In the genomic region with DNA sequence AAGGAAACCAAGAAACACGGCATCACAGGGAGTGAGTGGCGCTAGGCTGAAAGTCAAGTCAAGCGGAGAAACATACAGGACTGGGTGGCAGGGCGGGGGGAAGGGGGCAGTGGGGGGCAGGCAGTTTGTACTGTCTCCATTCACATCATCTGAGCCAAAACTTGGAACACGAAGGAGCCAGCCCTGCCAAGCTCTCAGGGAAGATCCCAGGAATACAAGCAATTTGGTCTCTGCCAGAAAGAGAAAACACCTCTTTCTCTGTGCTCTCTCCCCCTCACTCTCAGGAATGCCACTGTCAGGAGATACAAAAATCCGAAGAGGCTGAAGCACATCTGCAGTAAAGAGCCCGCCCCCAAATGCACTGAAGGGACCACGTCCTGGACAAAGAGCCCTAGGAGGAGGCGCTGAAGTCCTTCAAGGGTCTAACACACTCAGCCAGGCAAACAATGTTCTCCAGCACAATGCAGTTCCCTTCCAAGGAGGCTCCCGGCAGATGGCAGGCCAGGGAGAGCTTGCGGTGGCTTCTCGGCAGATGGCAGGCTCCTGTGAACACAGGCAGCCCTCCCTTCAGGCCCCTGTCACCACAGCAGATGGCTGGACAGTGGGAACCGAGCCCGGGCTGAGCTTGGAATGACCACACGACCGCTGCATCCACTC, we compare ENCODE assay signal across 15 cellular contexts.
A peak's percentile ranks its signal among the peaks of the same experiment; 100 is the strongest.
DNase-seq lines count a peak whose midpoint lies in the region; ATAC-seq and TF ChIP-seq lines count a peak whose summit lies in the region.
"Had no signal": no experiment of that assay in that cellular context is flagged by ENCODE, and none has a peak within 500 bp of the region (broad histone marks: within the 10 kb centered on the region; RNA-seq: fewer than 3 reads in every experiment).

No MANE protein-coding gene starts in this region.

- H3K4me1 ChIP-seq in cardiac muscle cell (ENCODE audit: low read depth): no peaks in the 10 kb centered on the region
- peaks cover 0 to 13% (median 0%) of the 10 kb centered on the region in 4 donors for H3K4me1 ChIP-seq in tibial nerve
- H3K4me1 ChIP-seq: A549 had no signal

- in situ Hi-C loops in astrocyte of the spinal cord (cut with HindIII; ENCODE audit: low sequenced_read_pairs): no loop called here

- TF ChIP-seq EP300 in tibial nerve (IDR thresholded peaks at IDR 0.05): no peak

- intact Hi-C loops in cardiac septum (cut with DNase I): no loop called here

- no peak overlapping the region for H3K4me3 ChIP-seq in cardiac muscle cell
- no peak overlapping the region for H3K4me3 ChIP-seq in astrocyte of the spinal cord (ENCODE audit: low read depth, low read length)
- no peak overlapping the region for H3K4me3 ChIP-seq in tibial nerve
- H3K4me3 ChIP-seq: A549, esophagus muscularis mucosa, skin epidermis had no signal

- TF ChIP-seq CTCF in cardiac muscle cell (IDR thresholded peaks at IDR 0.05; ENCODE audit: low read depth, low read length): peak; percentile 19
- peak; percentile 44 for TF ChIP-seq CTCF in astrocyte of the spinal cord (IDR thresholded peaks at IDR 0.05; ENCODE audit: low read depth, low read length)
- no peak for TF ChIP-seq CTCF in tibial nerve (IDR thresholded peaks at IDR 0.05)

- H3K27me3 ChIP-seq in cardiac muscle cell: no peaks in the 10 kb centered on the region
- H3K27me3 ChIP-seq in tibial nerve: no peaks in the 10 kb centered on the region
- H3K27me3 ChIP-seq: esophagus muscularis mucosa had no signal

- DNase-seq in cardiac muscle cell (ENCODE audit: low read depth in 1 of 2, low spot score in 1 of 2) (peak in 1 of 2 donors; percentile 22), cardiac septum (ENCODE audit: low spot score) (no peak), astrocyte of the spinal cord (ENCODE audit: low read depth, low spot score) (peak; percentile 24), islet precursor cell (peak; percentile 58), tibial nerve (ENCODE audit: low spot score in 2 of 2) (no peak), mucosa of gallbladder (ENCODE audit: low spot score) (no peak)
- DNase-seq in activated effector memory CD4-positive, alpha-beta T cell treated with anti-CD3 and anti-CD28 coated beads, Interleukin-2, amount 50 U/mL, for 16 hours: no peak
- DNase-seq: activated CD4-positive, alpha-beta T cell treated with anti-CD3 and anti-CD28 coated beads for 36 hours; activated naive CD4-positive, alpha-beta T cell treated with anti-CD3 and anti-CD28 coated beads, Interleukin-2, amount 10 ng/mL, durations not matched to agents 7 days and 5 days had no signal

- H3K9me3 ChIP-seq in cardiac muscle cell (ENCODE audit: low read depth) (no peaks in the 10 kb centered on the region), tibial nerve (no peaks in the 10 kb centered on the region)
- H3K9me3 ChIP-seq: A549, esophagus muscularis mucosa had no signal

- H3K27ac ChIP-seq in cardiac muscle cell (no peak overlapping the region), tibial nerve (peak overlapping the region; percentile 25 to 61 (median 48))
- H3K27ac ChIP-seq: esophagus muscularis mucosa, HL-60, skin epidermis had no signal

- H3K36me3 ChIP-seq in cardiac muscle cell (no peaks in the 10 kb centered on the region), tibial nerve (peaks cover 0 to 24% (median 4%) of the 10 kb centered on the region in 3 donors)

- 50 to 57% methylated on average over 12 to 13 of the region's 16 CpGs for WGBS in tibial nerve, 2 donors

- ATAC-seq in HG03354 (IDR thresholded peaks at IDR 0.05; ENCODE audit: poor library complexity, severe bottlenecking, unreplicated experiment): no peak
- ATAC-seq: activated CD4-positive, alpha-beta T cell treated with anti-CD3 and anti-CD28 coated beads for 36 hours; HCT116 had no signal

- no peak for TF ChIP-seq POLR2A in tibial nerve (IDR thresholded peaks at IDR 0.05)

Comparison
In these comparisons a context has a peak if more than half of its experiments do, and no peak if none do; other contexts are left out.
1. DNase-seq: peak in astrocyte of the spinal cord (single experiment) and islet precursor cell (single experiment); none in cardiac septum (single experiment), tibial nerve (0 of 2), mucosa of gallbladder (single experiment) and activated effector memory CD4-positive, alpha-beta T cell treated with anti-CD3 and anti-CD28 coated beads, Interleukin-2, amount 50 U/mL, for 16 hours (single experiment).
2. CTCF ChIP-seq: peak in cardiac muscle cell (single experiment) and astrocyte of the spinal cord (single experiment); none in tibial nerve (0 of 5).